14 cellular contexts compared by ENCODE assay signal in the genomic region with DNA sequence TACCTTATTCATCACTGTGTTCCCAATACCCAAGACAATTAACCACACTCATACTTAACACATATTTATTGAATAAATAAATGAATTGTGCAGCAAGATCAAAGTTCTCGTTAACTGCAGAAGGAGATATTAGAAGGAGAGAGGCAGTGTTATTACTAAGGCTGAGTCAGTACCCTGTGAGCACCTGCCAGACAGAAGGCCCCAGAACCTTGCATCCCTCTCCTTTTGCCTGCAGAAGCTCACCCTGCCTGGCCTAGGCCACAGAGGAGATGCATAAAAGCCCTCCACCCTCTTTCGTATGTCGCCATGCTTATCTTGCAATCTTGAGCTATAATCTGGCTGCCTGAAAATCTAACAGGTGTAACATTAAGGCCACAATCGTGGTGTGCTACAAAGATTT. TPM values are rescaled to one million over a fixed set of nuclear protein-coding genes. Genes with fewer than 3 reads are reported as not detected.
DNase-seq lines count a peak whose midpoint lies in the region; ATAC-seq, FAIRE-seq and TF ChIP-seq lines count a peak whose summit lies in the region.
"Had no signal": no experiment of that assay in that cellular context is flagged by ENCODE, and none has a peak within 500 bp of the region (broad histone marks: within the 10 kb centered on the region; RNA-seq: fewer than 3 reads in every experiment).

No MANE protein-coding gene starts in this region.

- H3K27me3 Mint-ChIP-seq in astrocyte (ENCODE audit: low read depth, unreplicated experiment) (no peaks in the 10 kb centered on the region), natural killer cell (ENCODE audit: low read depth in 2 of 2) (no peaks in the 10 kb centered on the region)

- no peak for TF ChIP-seq POLR2A in GM12892 (IDR thresholded peaks at IDR 0.05; ENCODE audit: low read depth, low read length)

- peaks cover 46% of the 10 kb centered on the region for H3K4me1 ChIP-seq in Loucy (ENCODE audit: insufficient read depth, low read length, poor library complexity, severe bottlenecking)
- H3K4me1 ChIP-seq in astrocyte (ENCODE audit: insufficient read depth, low read length) = peaks cover 20% of the 10 kb centered on the region
- H3K4me1 ChIP-seq: gastrocnemius medialis had no signal

- H2AFZ ChIP-seq in Loucy (ENCODE audit: low read length) (no peak overlapping the region), astrocyte (ENCODE audit: low read depth, low read length) (no peak overlapping the region)

- no peaks in the 10 kb centered on the region for H3K9me2 ChIP-seq in Loucy (replicated peaks; ENCODE audit: low read depth, low read length)

- H3K36me3 ChIP-seq in Loucy (ENCODE audit: insufficient read depth, low read length) (no peaks in the 10 kb centered on the region), astrocyte (ENCODE audit: insufficient read depth, low read length) (no peaks in the 10 kb centered on the region)
- H3K36me3 ChIP-seq: gastrocnemius medialis had no signal

- H3K27ac ChIP-seq in astrocyte (ENCODE audit: low read depth, low read length) = no peak overlapping the region
- H3K27ac ChIP-seq: gastrocnemius medialis had no signal

- H3K4me3 ChIP-seq in Loucy (ENCODE audit: low read length, poor library complexity, severe bottlenecking) (peak overlapping the region; percentile 63), astrocyte (ENCODE audit: insufficient read depth, low read depth, low read length) (no peak overlapping the region)
- H3K4me3 ChIP-seq: gastrocnemius medialis had no signal

- H3K4me1 Mint-ChIP-seq in astrocyte (ENCODE audit: low read depth, unreplicated experiment) (peaks cover 16% of the 10 kb centered on the region), natural killer cell (peaks cover 0 to 5% of the 10 kb centered on the region in 2 donors)

- H3K4me2 ChIP-seq in Loucy (ENCODE audit: low read depth, low read length, poor library complexity, severe bottlenecking) (peak overlapping the region; percentile 86), astrocyte (ENCODE audit: low read length) (peak overlapping the region; percentile 65)

- no peaks in the 10 kb centered on the region for H3K27me3 ChIP-seq in Loucy (ENCODE audit: insufficient read depth, low read length, poor library complexity, severe bottlenecking)
- no peaks in the 10 kb centered on the region for H3K27me3 ChIP-seq in astrocyte (ENCODE audit: insufficient read depth, low read length)
- H3K27me3 ChIP-seq: gastrocnemius medialis had no signal

- no peak for TF ChIP-seq CTCF in Loucy (conservative IDR thresholded peaks at IDR 0.05; ENCODE audit: low read length)
- TF ChIP-seq CTCF in astrocyte (IDR thresholded peaks at IDR 0.05; ENCODE audit: insufficient read depth, low read depth, low read length) = no peak
- TF ChIP-seq CTCF in natural killer cell (IDR thresholded peaks at IDR 0.05) = no peak

- DNase-seq in DMS 273 treated with DMSO at 0.1 percent for 48 hours (lab: John Stamatoyannopoulos, UW) (peak; percentile 87), astrocyte (ENCODE audit: low read depth) (no peak), natural killer cell (no peak), GM12892 (ENCODE audit: insufficient read length) (no peak)
- DNase-seq: activated T-cell treated with anti-CD3 and anti-CD28 coated beads, Interleukin-2, amount 50 U/mL, for 1 hour; kidney glomerular epithelial cell; NCI-H2029 treated with DMSO at 0.1 percent for 48 hours; stimulated activated naive CD4-positive, alpha-beta T cell treated with Interleukin-2 at 50 U/mL for 16 hours; T1000 had no signal

- ATAC-seq in natural killer cell (peak; percentile 22 to 57 (median 45)), HG03354 (IDR thresholded peaks at IDR 0.05; ENCODE audit: poor library complexity, severe bottlenecking, unreplicated experiment) (no peak), GM18873 (IDR thresholded peaks at IDR 0.05; ENCODE audit: low FRiP score, unreplicated experiment) (no peak)

- peaks cover 26% of the 10 kb centered on the region for H3F3A ChIP-seq in Loucy (ENCODE audit: low read depth)

- H3K36me3 Mint-ChIP-seq in astrocyte (ENCODE audit: low read depth, unreplicated experiment) (no peaks in the 10 kb centered on the region), natural killer cell (no peaks in the 10 kb centered on the region)

- H4K20me1 ChIP-seq in Loucy (ENCODE audit: insufficient read depth, low read length, poor library complexity, severe bottlenecking) (no peaks in the 10 kb centered on the region), astrocyte (ENCODE audit: insufficient read depth, low read length) (no peaks in the 10 kb centered on the region)

- no peaks in the 10 kb centered on the region for H3K79me2 ChIP-seq in Loucy (ENCODE audit: insufficient read depth, low read length)
- no peaks in the 10 kb centered on the region for H3K79me2 ChIP-seq in astrocyte (ENCODE audit: insufficient read depth, low read length)

- H3K9me3 Mint-ChIP-seq in astrocyte (ENCODE audit: unreplicated experiment) = no peaks in the 10 kb centered on the region
- no peaks in the 10 kb centered on the region for H3K9me3 Mint-ChIP-seq in natural killer cell

- peaks cover 18% of the 10 kb centered on the region; the same call in 1 of the 2 replicates for H3K9me3 ChIP-seq in Loucy (ENCODE audit: insufficient read depth, low read depth, low read length)
- H3K9me3 ChIP-seq in astrocyte (ENCODE audit: insufficient read depth, low read depth, low read length) = no peaks in the 10 kb centered on the region
- H3K9me3 ChIP-seq: gastrocnemius medialis had no signal

- no peak overlapping the region for H3K4me3 Mint-ChIP-seq in astrocyte (ENCODE audit: unreplicated experiment)
- no peak overlapping the region for H3K4me3 Mint-ChIP-seq in natural killer cell

- H3K9ac ChIP-seq in Loucy (ENCODE audit: low read depth, low read length, poor library complexity, severe bottlenecking) (peak overlapping the region; percentile 55), astrocyte (ENCODE audit: low read length) (no peak overlapping the region)

- no peak overlapping the region for H3K27ac Mint-ChIP-seq in astrocyte (ENCODE audit: unreplicated experiment)
- no peak overlapping the region for H3K27ac Mint-ChIP-seq in natural killer cell

- FAIRE-seq in astrocyte (lab: Jason Lieb, UNC) (no peak), GM12892 (lab: Jason Lieb, UNC) (no peak)
- FAIRE-seq: colon had no signal

- intact Hi-C loops in natural killer cell (cut with micrococcal nuclease) = no loop called here

RNA-seq across cellular contexts. Expression of gene RNF149, which starts 20.5 kb away (rescaled TPM):
- 36.4 and 37.7 TPM in 2 replicates for total RNA-seq in astrocyte
- total RNA-seq in natural killer cell = 100 to 1,000 TPM; 133 to 151 (median 149) TPM
- 17.3 TPM for polyA plus RNA-seq in GM12892 (2012; ENCODE audit: missing spikeins)

RNA-seq across cellular contexts. Expression of gene CREG2, which starts 58.3 kb away (rescaled TPM):
- total RNA-seq in astrocyte (0.11 TPM in 1 of 2 replicates, not detected in the other), natural killer cell (not detected)
- polyA plus RNA-seq in GM12892 (2012; ENCODE audit: missing spikeins) = not detected
- total RNA-seq: gastrocnemius medialis had no signal

Comparison
In these comparisons a context has a peak if more than half of its experiments do, and no peak if none do; other contexts are left out.
1. ATAC-seq: peak in natural killer cell (3 of 3); none in HG03354 (single experiment) and GM18873 (single experiment).